ENCODE assay signal across 30 cellular contexts in the genomic region with DNA sequence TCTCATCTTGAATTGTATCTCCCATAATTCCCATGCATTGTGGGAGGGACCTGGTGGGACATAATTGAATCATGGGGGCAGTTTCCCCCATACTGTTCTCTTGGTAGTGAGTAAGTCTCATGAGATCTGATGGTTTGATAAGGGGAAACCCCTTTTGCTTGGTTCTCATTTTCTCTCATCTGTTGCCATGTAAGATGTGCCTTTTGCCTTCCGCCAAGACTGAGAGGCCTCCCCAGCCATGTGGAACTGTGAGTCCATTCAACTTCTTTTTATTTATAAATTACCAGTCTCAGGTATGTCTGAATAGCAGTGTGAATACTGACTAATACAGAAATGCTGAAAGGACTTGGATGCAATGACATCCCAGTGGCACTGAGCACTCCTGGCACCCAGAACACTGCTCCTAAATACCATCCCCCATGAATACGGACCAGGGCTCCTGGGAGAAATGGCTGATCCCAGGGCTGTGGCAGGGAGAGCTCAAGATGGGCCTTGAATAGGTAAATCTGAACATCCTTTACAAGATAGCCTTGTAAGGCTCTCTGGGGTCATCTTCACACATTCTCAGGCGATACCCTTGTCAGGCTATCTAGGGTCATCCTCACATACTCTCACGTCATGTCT. TPM values are rescaled to one million over a fixed set of nuclear protein-coding genes. Genes with fewer than 3 reads are reported as not detected.
DNase-seq lines count a peak whose midpoint lies in the region; ATAC-seq, FAIRE-seq and TF ChIP-seq lines count a peak whose summit lies in the region.
"Had no signal": no experiment of that assay in that cellular context is flagged by ENCODE, and none has a peak within 500 bp of the region (broad histone marks: within the 10 kb centered on the region; RNA-seq: fewer than 3 reads in every experiment).

No MANE protein-coding gene starts in this region.

- BruUV-seq in GM12878 (replicated peaks; lab: Mats Ljungman, UMichigan): no TSS peak

- H3K27ac ChIP-seq in BLaER1 treated with 17β-estradiol and CSF1 and Interleukin-3, amounts not matched to agents 10 nM and 100 nM: no peak overlapping the region
- peak overlapping the region; percentile 42; the same call in 1 of the 2 replicates for H3K27ac ChIP-seq in GM12878 (ENCODE audit: control insufficient read depth, insufficient read depth)
- H3K27ac ChIP-seq: esophagus muscularis mucosa, left lung, ovary, right atrium auricular region, SJSA1, transverse colon had no signal

- no peaks in the 10 kb centered on the region for H3K36me3 Mint-ChIP-seq in activated CD4-positive, alpha-beta memory T cell treated with anti-CD3 and anti-CD28 coated beads for 36 hours
- H3K36me3 Mint-ChIP-seq in activated CD4-positive, alpha-beta memory T cell treated with anti-CD3 and anti-CD28 coated beads, Interleukin-2, amount 10 ng/mL, durations not matched to agents 7 days and 5 days (ENCODE audit: low read depth): no peaks in the 10 kb centered on the region
- H3K36me3 Mint-ChIP-seq in activated T-helper 2 cell treated with anti-CD3 and anti-CD28 coated beads, Interferon-gamma antibody, Interleukin-2, Interleukin-4, amounts not matched to agents 10 μg/mL and 5 μg/mL and 100 μg/mL, durations not matched to agents 14 hours and 24 hours and 36 hours (ENCODE audit: low read depth): no peaks in the 10 kb centered on the region
- H3K36me3 Mint-ChIP-seq: naive thymus-derived CD4-positive, alpha-beta T cell had no signal

- no peak overlapping the region for H3K9ac ChIP-seq in BLaER1 treated with 17β-estradiol and CSF1 and Interleukin-3, amounts not matched to agents 10 nM and 100 nM
- H3K9ac ChIP-seq in GM12878 (ENCODE audit: control insufficient read depth, insufficient read depth, low read length): no peak overlapping the region

- FAIRE-seq in GM12878 (lab: Jason Lieb, UNC): no peak
- FAIRE-seq: bronchial epithelial cell, HepG2 had no signal

- intact Hi-C loops in activated CD4-positive, alpha-beta memory T cell treated with anti-CD3 and anti-CD28 coated beads for 36 hours (cut with micrococcal nuclease): no loop called here
- intact Hi-C loops in GM12878 (cut with micrococcal nuclease; ENCODE audit: unreplicated experiment): no loop called here
- intact Hi-C loops in sciatic nerve (cut with DNase I): no loop called here
- intact Hi-C loops in activated T-helper 2 cell treated with anti-CD3 and anti-CD28 coated beads, Interferon-gamma antibody, Interleukin-2, Interleukin-4, amounts not matched to agents 10 μg/mL and 5 μg/mL and 100 μg/mL, durations not matched to agents 14 hours and 24 hours and 36 hours (cut with micrococcal nuclease): no loop called here

- H3K4me3 ChIP-seq in BLaER1 treated with 17β-estradiol and CSF1 and Interleukin-3, amounts not matched to agents 10 nM and 100 nM: no peak overlapping the region
- H3K4me3 ChIP-seq in GM12878: no peak overlapping the region
- H3K4me3 ChIP-seq: esophagus muscularis mucosa, left lung, ovary, right atrium auricular region, SJSA1, transverse colon had no signal

- H3K4me2 ChIP-seq in BLaER1 treated with 17β-estradiol and CSF1 and Interleukin-3, amounts not matched to agents 10 nM and 100 nM: peak overlapping the region in 10 of 11 experiments; percentile 20 to 58 (median 36); a peak in 14 of 22 replicates
- no peak overlapping the region for H3K4me2 ChIP-seq in GM12878 (ENCODE audit: control insufficient read depth, insufficient read depth)

- H2AFZ ChIP-seq in GM12878 (ENCODE audit: control insufficient read depth, low read depth, low read length): no peak overlapping the region

- H3K79me2 ChIP-seq in GM12878 (ENCODE audit: control insufficient read depth, insufficient read depth, low read length): peaks cover 12% of the 10 kb centered on the region

- peaks cover 26 to 47% (median 32%) of the 10 kb centered on the region in 10 experiments for H3K4me1 ChIP-seq in BLaER1 treated with 17β-estradiol and CSF1 and Interleukin-3, amounts not matched to agents 10 nM and 100 nM
- H3K4me1 ChIP-seq in GM12878 (ENCODE audit: control insufficient read depth, insufficient read depth, low read length): no peaks in the 10 kb centered on the region; the same call in 1 of the 2 replicates

- H3K9me3 ChIP-seq in BLaER1 treated with 17β-estradiol and CSF1 and Interleukin-3, amounts not matched to agents 10 nM and 100 nM (replicated peaks in 1 of 11): no peaks in the 10 kb centered on the region
- H3K9me3 ChIP-seq in GM12878 (replicated peaks; ENCODE audit: control insufficient read depth, insufficient read depth, low read length): no peaks in the 10 kb centered on the region
- H3K9me3 ChIP-seq: BE2C, esophagus muscularis mucosa, left lung, ovary, right atrium auricular region, SJSA1, transverse colon had no signal

- TF ChIP-seq POLR2A in GM12878 (IDR thresholded peaks at IDR 0.05; ENCODE audit: low read depth, low read length): no peak

- in situ Hi-C loops in GM12878 (cut with MboI): no loop called here

- POLR2A ChIA-PET in activated CD4-positive, alpha-beta memory T cell treated with anti-CD3 and anti-CD28 coated beads for 36 hours (lab: Charles Lee): no interaction called here
- POLR2A ChIA-PET in activated CD4-positive, alpha-beta memory T cell treated with anti-CD3 and anti-CD28 coated beads, Interleukin-2, amount 10 ng/mL, durations not matched to agents 7 days and 5 days (lab: Charles Lee): interaction anchor here (4.5 kb wide), 1 partner anchor 19 kb away, joined by 37 read pairs; a partner anchor contains a TSS
- POLR2A ChIA-PET in GM12878 (lab: Charles Lee): interaction anchor here (1.7 to 4.2 kb wide), 2 partner anchors 20 to 38 kb away, joined by 6 to 36 read pairs; a partner anchor contains a TSS

- no peaks in the 10 kb centered on the region for H3K9me3 Mint-ChIP-seq in activated CD4-positive, alpha-beta memory T cell treated with anti-CD3 and anti-CD28 coated beads for 36 hours
- H3K9me3 Mint-ChIP-seq in activated CD4-positive, alpha-beta memory T cell treated with anti-CD3 and anti-CD28 coated beads, Interleukin-2, amount 10 ng/mL, durations not matched to agents 7 days and 5 days: no peaks in the 10 kb centered on the region
- H3K9me3 Mint-ChIP-seq in activated T-helper 2 cell treated with anti-CD3 and anti-CD28 coated beads, Interferon-gamma antibody, Interleukin-2, Interleukin-4, amounts not matched to agents 10 μg/mL and 5 μg/mL and 100 μg/mL, durations not matched to agents 14 hours and 24 hours and 36 hours: no peaks in the 10 kb centered on the region
- H3K9me3 Mint-ChIP-seq: naive thymus-derived CD4-positive, alpha-beta T cell; T-helper 1 cell treated with Interleukin-12 subunit alpha and Interleukin-12 subunit beta and Interleukin-4 antibody, amounts not matched to agents 30 μg/mL and 1 μg/mL, for 36 hours had no signal

- WGBS in GM12878 (ENCODE audit: insufficient coverage, insufficient replicate concordance, low lambda C conversion rate, missing lambda C conversion rate): 65% methylated on average over 4 of the region's 4 CpGs

- CTCF ChIA-PET in activated CD4-positive, alpha-beta memory T cell treated with anti-CD3 and anti-CD28 coated beads for 36 hours (lab: Charles Lee): interaction anchor here (1.5 to 1.6 kb wide), 3 partner anchors 35 to 147 kb away, joined by 4 to 6 read pairs (median 5); no protein-coding TSS in a partner anchor
- CTCF ChIA-PET in activated CD4-positive, alpha-beta memory T cell treated with anti-CD3 and anti-CD28 coated beads, Interleukin-2, amount 10 ng/mL, durations not matched to agents 7 days and 5 days (lab: Charles Lee): interaction anchor here (1.3 to 4.5 kb wide), 2 partner anchors 36 to 147 kb away, joined by 5 to 24 read pairs; no protein-coding TSS in a partner anchor
- CTCF ChIA-PET in GM12878 (lab: Yijun Ruan, JAX): interaction anchor here (0.6 to 4.5 kb wide), 6 partner anchors 10 to 147 kb away, joined by 4 to 30 read pairs (median 13); a partner anchor contains a TSS

- no peak overlapping the region for H3K4me3 Mint-ChIP-seq in activated CD4-positive, alpha-beta memory T cell treated with anti-CD3 and anti-CD28 coated beads for 36 hours
- no peak overlapping the region for H3K4me3 Mint-ChIP-seq in activated CD4-positive, alpha-beta memory T cell treated with anti-CD3 and anti-CD28 coated beads, Interleukin-2, amount 10 ng/mL, durations not matched to agents 7 days and 5 days
- H3K4me3 Mint-ChIP-seq in activated T-helper 2 cell treated with anti-CD3 and anti-CD28 coated beads, Interferon-gamma antibody, Interleukin-2, Interleukin-4, amounts not matched to agents 10 μg/mL and 5 μg/mL and 100 μg/mL, durations not matched to agents 14 hours and 24 hours and 36 hours (ENCODE audit: low read depth): no peak overlapping the region
- H3K4me3 Mint-ChIP-seq: T-helper 1 cell treated with Interleukin-12 subunit alpha and Interleukin-12 subunit beta and Interleukin-4 antibody, amounts not matched to agents 30 μg/mL and 1 μg/mL, for 36 hours had no signal

- TF ChIP-seq EP300 in GM12878 (IDR thresholded peaks at IDR 0.05; ENCODE audit: borderline replicate concordance in 1 of 2, control insufficient read depth in 1 of 2, low read depth in 2 of 2, low read length in 2 of 2): no peak

- no peak overlapping the region for H3K27ac Mint-ChIP-seq in activated CD4-positive, alpha-beta memory T cell treated with anti-CD3 and anti-CD28 coated beads for 36 hours
- no peak overlapping the region for H3K27ac Mint-ChIP-seq in activated CD4-positive, alpha-beta memory T cell treated with anti-CD3 and anti-CD28 coated beads, Interleukin-2, amount 10 ng/mL, durations not matched to agents 7 days and 5 days
- no peak overlapping the region for H3K27ac Mint-ChIP-seq in activated T-helper 2 cell treated with anti-CD3 and anti-CD28 coated beads, Interferon-gamma antibody, Interleukin-2, Interleukin-4, amounts not matched to agents 10 μg/mL and 5 μg/mL and 100 μg/mL, durations not matched to agents 14 hours and 24 hours and 36 hours
- H3K27ac Mint-ChIP-seq: naive thymus-derived CD4-positive, alpha-beta T cell; T-helper 1 cell treated with Interleukin-12 subunit alpha and Interleukin-12 subunit beta and Interleukin-4 antibody, amounts not matched to agents 30 μg/mL and 1 μg/mL, for 36 hours had no signal

- RAD21 ChIA-PET in GM12878 (lab: Charles Lee; ENCODE audit: unreplicated experiment): interaction anchor here (1.3 to 2.8 kb wide), 4 partner anchors 36 to 148 kb away, joined by 3 to 21 read pairs (median 12); no protein-coding TSS in a partner anchor

- H3K4me1 Mint-ChIP-seq in activated CD4-positive, alpha-beta memory T cell treated with anti-CD3 and anti-CD28 coated beads for 36 hours (ENCODE audit: low read depth): peaks cover 19% of the 10 kb centered on the region
- H3K4me1 Mint-ChIP-seq in activated CD4-positive, alpha-beta memory T cell treated with anti-CD3 and anti-CD28 coated beads, Interleukin-2, amount 10 ng/mL, durations not matched to agents 7 days and 5 days: peaks cover 22% of the 10 kb centered on the region
- H3K4me1 Mint-ChIP-seq in activated T-helper 2 cell treated with anti-CD3 and anti-CD28 coated beads, Interferon-gamma antibody, Interleukin-2, Interleukin-4, amounts not matched to agents 10 μg/mL and 5 μg/mL and 100 μg/mL, durations not matched to agents 14 hours and 24 hours and 36 hours (ENCODE audit: low read depth): peaks cover 9% of the 10 kb centered on the region

- H4K20me1 ChIP-seq in BLaER1 treated with 17β-estradiol and CSF1 and Interleukin-3, amounts not matched to agents 10 nM and 100 nM: peaks cover 0 to 8% (median 0%) of the 10 kb centered on the region in 11 experiments; a peak in 1 of 22 replicates
- H4K20me1 ChIP-seq in GM12878 (ENCODE audit: control insufficient read depth, insufficient read depth): no peaks in the 10 kb centered on the region

- H3K27me3 Mint-ChIP-seq in activated CD4-positive, alpha-beta memory T cell treated with anti-CD3 and anti-CD28 coated beads for 36 hours: no peaks in the 10 kb centered on the region
- H3K27me3 Mint-ChIP-seq in activated CD4-positive, alpha-beta memory T cell treated with anti-CD3 and anti-CD28 coated beads, Interleukin-2, amount 10 ng/mL, durations not matched to agents 7 days and 5 days: no peaks in the 10 kb centered on the region
- no peaks in the 10 kb centered on the region for H3K27me3 Mint-ChIP-seq in activated T-helper 2 cell treated with anti-CD3 and anti-CD28 coated beads, Interferon-gamma antibody, Interleukin-2, Interleukin-4, amounts not matched to agents 10 μg/mL and 5 μg/mL and 100 μg/mL, durations not matched to agents 14 hours and 24 hours and 36 hours (ENCODE audit: low read depth)
- H3K27me3 Mint-ChIP-seq: naive thymus-derived CD4-positive, alpha-beta T cell had no signal

- ATAC-seq in GM12878 (peak; percentile 23), sciatic nerve (no peak), HG02642 (IDR thresholded peaks at IDR 0.05; ENCODE audit: poor library complexity, unreplicated experiment) (no peak)
- ATAC-seq: HepG2; left lung; naive thymus-derived CD4-positive, alpha-beta T cell had no signal

- no peak for TF ChIP-seq CTCF in GM12878 (IDR thresholded peaks at IDR 0.05 in 2 of 3, conservative IDR thresholded peaks at IDR 0.05 in 1 of 3; ENCODE audit: control insufficient read depth in 2 of 3, extremely low read depth in 1 of 3, insufficient read depth in 1 of 3, low read depth in 3 of 3, low read length in 3 of 3)

- DNase-seq in activated CD4-positive, alpha-beta memory T cell treated with anti-CD3 and anti-CD28 coated beads for 36 hours: peak; percentile 21
- DNase-seq in activated CD4-positive, alpha-beta memory T cell treated with anti-CD3 and anti-CD28 coated beads, Interleukin-2, amount 10 ng/mL, durations not matched to agents 7 days and 5 days: no peak
- DNase-seq in GM12878 (ENCODE audit: low read depth, low spot score) (peak; percentile 38), sciatic nerve (ENCODE audit: low spot score) (peak; percentile 13), cerebellar cortex (ENCODE audit: low spot score) (no peak)
- no peak for DNase-seq in activated T-helper 2 cell treated with anti-CD3 and anti-CD28 coated beads, Interferon-gamma antibody, Interleukin-2, Interleukin-4, amounts not matched to agents 10 μg/mL and 5 μg/mL and 100 μg/mL, durations not matched to agents 14 hours and 24 hours and 36 hours (ENCODE audit: low spot score)
- DNase-seq: activated CD4-positive, alpha-beta T cell treated with anti-CD3 and anti-CD28 coated beads for 48 hours; activated CD8-positive, alpha-beta memory T cell treated with anti-CD3 and anti-CD28 coated beads, Interleukin-2, amount 50 U/mL, for 48 hours; activated gamma-delta T cell treated with Interleukin-2 at 50 U/mL for 16 hours; BE2C; cortex of kidney; foreskin melanocyte; HCEC 1CT; left lung; naive thymus-derived CD4-positive, alpha-beta T cell; NCI-H1048; NCI-H187; NCI-H2227 treated with DMSO at 0.1 percent for 48 hours; NCI-H69; stimulated activated CD4-positive, alpha-beta T cell treated with anti-CD3 and anti-CD28 coated beads, Interleukin-12 subunit alpha, Interleukin-12 subunit beta, amount 100 ng/mL, for 4 hours; transverse colon had no signal

- no peaks in the 10 kb centered on the region for H3K27me3 ChIP-seq in BLaER1 treated with 17β-estradiol and CSF1 and Interleukin-3, amounts not matched to agents 10 nM and 100 nM
- no peaks in the 10 kb centered on the region for H3K27me3 ChIP-seq in GM12878 (replicated peaks in 1 of 2; ENCODE audit: control insufficient read depth in 2 of 2, insufficient read depth in 2 of 2, low read length in 1 of 2)
- H3K27me3 ChIP-seq: BE2C, esophagus muscularis mucosa, left lung, ovary, right atrium auricular region, SJSA1, transverse colon had no signal

- SMC1A ChIA-PET in GM12878 (lab: Charles Lee; ENCODE audit: uncharacterized antibody, unreplicated experiment): interaction anchor here (1.1 to 4.2 kb wide), 6 partner anchors 10 to 147 kb away, joined by 3 to 29 read pairs (median 4); no protein-coding TSS in a partner anchor

- no peak for TF ChIP-seq RAD21 in GM12878 (IDR thresholded peaks at IDR 0.05; ENCODE audit: insufficient read depth, low read depth, low read length)

- no peaks in the 10 kb centered on the region for H3K36me3 ChIP-seq in BLaER1 treated with 17β-estradiol and CSF1 and Interleukin-3, amounts not matched to agents 10 nM and 100 nM
- H3K36me3 ChIP-seq in GM12878 (ENCODE audit: control insufficient read depth in 2 of 2, insufficient read depth in 2 of 2, low read length in 1 of 2): no peaks in the 10 kb centered on the region
- H3K36me3 ChIP-seq: BE2C, esophagus muscularis mucosa, left lung, ovary, right atrium auricular region, SJSA1, transverse colon had no signal

RNA-seq across cellular contexts. Expression of a gene that starts 19.4 kb away (rescaled TPM):
- total RNA-seq in activated CD4-positive, alpha-beta memory T cell treated with anti-CD3 and anti-CD28 coated beads for 36 hours: 10 to 100 TPM; 24.1 to 27.5 TPM
- total RNA-seq in activated CD4-positive, alpha-beta memory T cell treated with anti-CD3 and anti-CD28 coated beads, Interleukin-2, amount 10 ng/mL, durations not matched to agents 7 days and 5 days: 10 to 100 TPM; 29.4 to 34.6 TPM
- total RNA-seq in GM12878 (2013; cell fraction: nucleolus; rRNA removed): 22.3 and 26.6 TPM in 2 replicates
- total RNA-seq in GM12878 (2014; rRNA removed) (15.4 and 19.4 TPM in 2 replicates), GM12878 (2014; rRNA removed; fragmentation: Illumina TruSeq; extraction: Trizol) (16.0 and 17.6 TPM in 2 replicates), GM12878 (2021) (14.8 and 16.7 TPM in 2 replicates), sciatic nerve (24.7 TPM)
- polyA plus RNA-seq in GM12878 (2011; ENCODE audit: low read depth): 28.4 TPM
- polyA plus RNA-seq in GM12878 (2011; rRNA removed) (30.8 and 32.5 TPM in 2 replicates), GM12878 (2014; fragmentation: Illumina TruSeq; extraction: Trizol) (14.1 and 17.2 TPM in 2 replicates), GM12878 (2014; fragmentation: Nextera tagmentation; extraction: Ambion mirVana) (10 to 100 TPM; 34.9 to 39.9 TPM), GM12878 (2014; rRNA removed) (19.8 and 23.1 TPM in 2 replicates), GM12878 (2016; fragmentation: Nextera tagmentation; extraction: Ambion mirVana) (10 to 100 TPM; 21.7 to 23.1 TPM)
- 27.5 TPM in 2 replicates for polyA plus RNA-seq in GM12878 (2011; cell fraction: cytosol; rRNA removed)
- polyA plus RNA-seq in GM12878 (2011; cell fraction: nucleus; rRNA removed): 22.1 and 26.6 TPM in 2 replicates
- polyA plus RNA-seq in GM12878 (2012): 28.4 and 35.3 TPM in 2 replicates
- polyA minus RNA-seq in GM12878 (2011; rRNA and poly(A)+ RNA removed): 12.7 and 16.2 TPM in 2 replicates
- polyA minus RNA-seq in GM12878 (2011; cell fraction: cytosol; rRNA and poly(A)+ RNA removed): 5.8 and 9.6 TPM in 2 replicates
- 15.6 and 20.4 TPM in 2 replicates for polyA minus RNA-seq in GM12878 (2011; cell fraction: nucleus; rRNA and poly(A)+ RNA removed)
- 20.5 and 21.9 TPM in 2 replicates for total RNA-seq in activated T-helper 2 cell treated with anti-CD3 and anti-CD28 coated beads, Interferon-gamma antibody, Interleukin-2, Interleukin-4, amounts not matched to agents 10 μg/mL and 5 μg/mL and 100 μg/mL, durations not matched to agents 14 hours and 24 hours and 36 hours

RNA-seq across cellular contexts. Expression of a gene that starts 52.7 kb away (rescaled TPM):
- total RNA-seq in activated CD4-positive, alpha-beta memory T cell treated with anti-CD3 and anti-CD28 coated beads for 36 hours: under 1 TPM; 0.12 to 0.22 TPM
- under 1 TPM in 1 of 2 experiments, not detected in 1; 0.15 TPM for total RNA-seq in activated CD4-positive, alpha-beta memory T cell treated with anti-CD3 and anti-CD28 coated beads, Interleukin-2, amount 10 ng/mL, durations not matched to agents 7 days and 5 days
- total RNA-seq in GM12878 (2013; cell fraction: nucleolus; rRNA removed): 22.4 and 23.1 TPM in 2 replicates
- total RNA-seq in GM12878 (2014; rRNA removed) (5.3 and 5.5 TPM in 2 replicates), GM12878 (2014; rRNA removed; fragmentation: Illumina TruSeq; extraction: Trizol) (1.8 and 2.2 TPM in 2 replicates), GM12878 (2021) (6.3 and 7.7 TPM in 2 replicates), sciatic nerve (11.1 TPM)
- 3.5 TPM for polyA plus RNA-seq in GM12878 (2011; ENCODE audit: low read depth)
- polyA plus RNA-seq in GM12878 (2011; rRNA removed) (1.3 and 1.9 TPM in 2 replicates), GM12878 (2014; fragmentation: Illumina TruSeq; extraction: Trizol) (0.73 and 1.4 TPM in 2 replicates), GM12878 (2014; fragmentation: Nextera tagmentation; extraction: Ambion mirVana) (under 1 TPM; 0.03 to 0.73 TPM), GM12878 (2014; rRNA removed) (6.5 TPM in 2 replicates), GM12878 (2016; fragmentation: Nextera tagmentation; extraction: Ambion mirVana) (1 to 10 TPM; 3.0 to 5.2 TPM)
- 3.7 and 5.1 TPM in 2 replicates for polyA plus RNA-seq in GM12878 (2011; cell fraction: cytosol; rRNA removed)
- 7.0 and 10.0 TPM in 2 replicates for polyA plus RNA-seq in GM12878 (2011; cell fraction: nucleus; rRNA removed)
- polyA plus RNA-seq in GM12878 (2012): 8.0 and 8.4 TPM in 2 replicates
- 3.1 and 5.3 TPM in 2 replicates for polyA minus RNA-seq in GM12878 (2011; rRNA and poly(A)+ RNA removed)
- 2.1 and 2.3 TPM in 2 replicates for polyA minus RNA-seq in GM12878 (2011; cell fraction: cytosol; rRNA and poly(A)+ RNA removed)
- 0.96 and 1.5 TPM in 2 replicates for polyA minus RNA-seq in GM12878 (2011; cell fraction: nucleus; rRNA and poly(A)+ RNA removed)
- total RNA-seq in activated T-helper 2 cell treated with anti-CD3 and anti-CD28 coated beads, Interferon-gamma antibody, Interleukin-2, Interleukin-4, amounts not matched to agents 10 μg/mL and 5 μg/mL and 100 μg/mL, durations not matched to agents 14 hours and 24 hours and 36 hours: 0.37 and 0.46 TPM in 2 replicates
- total RNA-seq: SJSA1 had no signal

Comparison
In these comparisons a context has a peak if more than half of its experiments do, and no peak if none do; other contexts are left out.
1. DNase-seq: peak in activated CD4-positive, alpha-beta memory T cell treated with anti-CD3 and anti-CD28 coated beads for 36 hours (single experiment), GM12878 (single experiment) and sciatic nerve (single experiment); none in activated CD4-positive, alpha-beta memory T cell treated with anti-CD3 and anti-CD28 coated beads, Interleukin-2, amount 10 ng/mL, durations not matched to agents 7 days and 5 days (single experiment), cerebellar cortex (single experiment) and activated T-helper 2 cell treated with anti-CD3 and anti-CD28 coated beads, Interferon-gamma antibody, Interleukin-2, Interleukin-4, amounts not matched to agents 10 μg/mL and 5 μg/mL and 100 μg/mL, durations not matched to agents 14 hours and 24 hours and 36 hours (single experiment).